1 cellular context compared by ENCODE assay signal in genomic region chr7:111027396-111027795, GRCh38.
TF ChIP-seq lines count a peak whose summit lies in the region.

No MANE protein-coding gene starts in this region.

TF ChIP-seq in GM23338, 12 proteins besides CTCF, POLR2A, EP300 and RAD21 (continued from another document):
- TF ChIP-seq ZNF462 (CRISPR knock-in tag; IDR thresholded peaks at IDR 0.05) (no peak), EZH2phosphoT487 (IDR thresholded peaks at IDR 0.05; ENCODE audit: unreplicated experiment) (no peak)
TF ChIP-seq in GM23338: peak in this region for 0.
